Comparison of ENCODE assay signal across 13 cellular contexts in genomic region chr12:50619610-50619958, GRCh38.
DNase-seq lines count a peak whose midpoint lies in the region; ATAC-seq and TF ChIP-seq lines count a peak whose summit lies in the region.
"Had no signal": no experiment of that assay in that cellular context is flagged by ENCODE, and none has a peak within 500 bp of the region (broad histone marks: within the 10 kb centered on the region; RNA-seq: fewer than 3 reads in every experiment).

No MANE protein-coding gene starts in this region.

- H2AFZ ChIP-seq in hepatocyte, result no peak overlapping the region

- H3K4me1 Mint-ChIP-seq in activated CD4-positive, alpha-beta T cell treated with anti-CD3 and anti-CD28 coated beads for 36 hours, result peaks cover 59% of the 10 kb centered on the region

- no peak for TF ChIP-seq EP300 in suprapubic skin (IDR thresholded peaks at IDR 0.05)

- no peak overlapping the region for H3K4me3 Mint-ChIP-seq in activated CD4-positive, alpha-beta T cell treated with anti-CD3 and anti-CD28 coated beads for 36 hours
- H3K4me3 Mint-ChIP-seq: activated naive CD4-positive, alpha-beta T cell treated with anti-CD3 and anti-CD28 coated beads, Interleukin-2, amount 10 ng/mL, durations not matched to agents 7 days and 5 days; CD8-positive, alpha-beta memory T cell had no signal

- TF ChIP-seq POLR2A in suprapubic skin (IDR thresholded peaks at IDR 0.05) (no peak), spleen (IDR thresholded peaks at IDR 0.05) (no peak)

- no peaks in the 10 kb centered on the region for H3K27me3 Mint-ChIP-seq in activated CD4-positive, alpha-beta T cell treated with anti-CD3 and anti-CD28 coated beads for 36 hours
- H3K27me3 Mint-ChIP-seq: activated naive CD4-positive, alpha-beta T cell treated with anti-CD3 and anti-CD28 coated beads, Interleukin-2, amount 10 ng/mL, durations not matched to agents 7 days and 5 days; CD8-positive, alpha-beta memory T cell had no signal

- peak overlapping the region; percentile 54 for H3K4me2 ChIP-seq in hepatocyte

- 60% methylated on average over 2 of the region's 2 CpGs for WGBS in hepatocyte (ENCODE audit: low lambda C conversion rate, missing lambda C conversion rate)
- WGBS in suprapubic skin, result 75% methylated on average over 2 of the region's 2 CpGs
- 85 to 89% methylated on average over 2 of the region's 2 CpGs for WGBS in heart right ventricle, 2 donors
- WGBS in spleen, 5 donors, result 92 to 100% (median 97%) methylated on average over 2 of the region's 2 CpGs

- no peak for ATAC-seq in activated CD4-positive, alpha-beta T cell treated with anti-CD3 and anti-CD28 coated beads for 36 hours
- ATAC-seq in SK-N-SH treated with all-trans-retinoic acid at 6 μM for 48 hours (no peak), heart right ventricle (no peak), GM18861 (IDR thresholded peaks at IDR 0.05; ENCODE audit: unreplicated experiment) (no peak)

- H3K36me3 ChIP-seq in hepatocyte (replicated peaks; ENCODE audit: insufficient read depth, low read depth) (no peaks in the 10 kb centered on the region), suprapubic skin (no peaks in the 10 kb centered on the region), heart right ventricle (no peaks in the 10 kb centered on the region), spleen (no peaks in the 10 kb centered on the region)
- H3K36me3 ChIP-seq: thyroid gland had no signal

- peaks cover 47% of the 10 kb centered on the region for H3K4me1 ChIP-seq in hepatocyte (ENCODE audit: insufficient read depth)
- H3K4me1 ChIP-seq in suprapubic skin, result peaks cover 84% of the 10 kb centered on the region
- peaks cover 0 to 70% (median 55%) of the 10 kb centered on the region in 9 donors for H3K4me1 ChIP-seq in heart right ventricle
- peaks cover 8 to 85% (median 48%) of the 10 kb centered on the region in 6 donors for H3K4me1 ChIP-seq in spleen

- H4K20me1 ChIP-seq in hepatocyte (ENCODE audit: insufficient read depth, poor library complexity, severe bottlenecking), result peaks cover 3% of the 10 kb centered on the region

- H3K27ac ChIP-seq in hepatocyte (peak overlapping the region; percentile 92), suprapubic skin (peak overlapping the region; percentile 87), heart right ventricle (no peak overlapping the region), spleen (peak overlapping the region in 1 of 8 donors; percentile 27)

- intact Hi-C loops in activated CD4-positive, alpha-beta T cell treated with anti-CD3 and anti-CD28 coated beads for 36 hours (cut with DNase I, micrococcal nuclease), result no loop called here
- intact Hi-C loops in heart right ventricle (cut with DNase I) (no loop called here), spleen (cut with DNase I; ENCODE audit: low total_unique reads) (no loop called here)

- H3K9me2 ChIP-seq in hepatocyte (replicated peaks; ENCODE audit: insufficient read depth), result no peaks in the 10 kb centered on the region

- CTCF ChIA-PET in activated CD4-positive, alpha-beta T cell treated with anti-CD3 and anti-CD28 coated beads for 36 hours (lab: Charles Lee), result interaction anchor here (0.6 to 1.2 kb wide), 4 partner anchors 12 to 112 kb away, joined by 3 to 5 read pairs (median 4); no protein-coding TSS in a partner anchor

- no peak for TF ChIP-seq CTCF in hepatocyte (IDR thresholded peaks at IDR 0.05; ENCODE audit: poor library complexity)
- no peak for TF ChIP-seq CTCF in suprapubic skin (IDR thresholded peaks at IDR 0.05)
- no peak for TF ChIP-seq CTCF in heart right ventricle (IDR thresholded peaks at IDR 0.05)
- TF ChIP-seq CTCF in spleen (IDR thresholded peaks at IDR 0.05 in 8 of 11, conservative IDR thresholded peaks at IDR 0.05 in 3 of 11), result no peak

- peak overlapping the region; percentile 57 for H3K27ac Mint-ChIP-seq in activated CD4-positive, alpha-beta T cell treated with anti-CD3 and anti-CD28 coated beads for 36 hours
- H3K27ac Mint-ChIP-seq: activated naive CD4-positive, alpha-beta T cell treated with anti-CD3 and anti-CD28 coated beads, Interleukin-2, amount 10 ng/mL, durations not matched to agents 7 days and 5 days had no signal

- DNase-seq in activated CD4-positive, alpha-beta T cell treated with anti-CD3 and anti-CD28 coated beads for 36 hours, result no peak
- DNase-seq in activated CD4-positive, alpha-beta T cell treated with anti-CD3 and anti-CD28 coated beads, Interleukin-2, amount 50 U/mL, for 1 hour, result no peak
- DNase-seq in hepatocyte (ENCODE audit: low spot score), result no peak
- DNase-seq in suprapubic skin (ENCODE audit: low spot score in 2 of 2), result no peak
- DNase-seq in heart right ventricle, result no peak
- no peak for DNase-seq in spleen
- DNase-seq: activated naive CD4-positive, alpha-beta T cell treated with anti-CD3 and anti-CD28 coated beads, Interleukin-2, amount 10 ng/mL, durations not matched to agents 7 days and 5 days; caudate nucleus; CD8-positive, alpha-beta memory T cell; NCI-H345 had no signal

- POLR2A ChIA-PET in activated CD4-positive, alpha-beta T cell treated with anti-CD3 and anti-CD28 coated beads for 36 hours (lab: Charles Lee), result interaction anchor here (1.1 kb wide), 2 partner anchors 11 to 112 kb away, joined by 3 read pairs; no protein-coding TSS in a partner anchor

- H3K9me3 Mint-ChIP-seq in activated CD4-positive, alpha-beta T cell treated with anti-CD3 and anti-CD28 coated beads for 36 hours (ENCODE audit: low read depth), result no peaks in the 10 kb centered on the region
- H3K9me3 Mint-ChIP-seq: activated naive CD4-positive, alpha-beta T cell treated with anti-CD3 and anti-CD28 coated beads, Interleukin-2, amount 10 ng/mL, durations not matched to agents 7 days and 5 days; CD8-positive, alpha-beta memory T cell had no signal

- H3K27me3 ChIP-seq in hepatocyte (no peaks in the 10 kb centered on the region), suprapubic skin (no peaks in the 10 kb centered on the region), heart right ventricle (no peaks in the 10 kb centered on the region), spleen (replicated peaks in 1 of 7) (no peaks in the 10 kb centered on the region)
- H3K27me3 ChIP-seq: thyroid gland had no signal

- peaks cover 78% of the 10 kb centered on the region for H3K79me2 ChIP-seq in hepatocyte

- H3K9me3 ChIP-seq in hepatocyte (ENCODE audit: low read depth) (no peaks in the 10 kb centered on the region), suprapubic skin (no peaks in the 10 kb centered on the region), heart right ventricle (no peaks in the 10 kb centered on the region), spleen (no peaks in the 10 kb centered on the region)
- H3K9me3 ChIP-seq: thyroid gland had no signal

- H3K4me3 ChIP-seq in hepatocyte, result no peak overlapping the region
- no peak overlapping the region for H3K4me3 ChIP-seq in suprapubic skin
- no peak overlapping the region for H3K4me3 ChIP-seq in heart right ventricle
- H3K4me3 ChIP-seq in spleen, result no peak overlapping the region
- H3K4me3 ChIP-seq: thyroid gland had no signal

- peaks cover 4% of the 10 kb centered on the region for H3K36me3 Mint-ChIP-seq in activated CD4-positive, alpha-beta T cell treated with anti-CD3 and anti-CD28 coated beads for 36 hours (ENCODE audit: low read depth)
- H3K36me3 Mint-ChIP-seq: CD8-positive, alpha-beta memory T cell had no signal

TF ChIP-seq in SK-N-SH treated with all-trans-retinoic acid at 6 μM for 48 hours, 23 proteins besides CTCF, POLR2A, EP300 and RAD21:
- no peak for TF ChIP-seq SNAI2 (CRISPR knock-in tag; IDR thresholded peaks at IDR 0.05)
- 0 out of 2 replicates have a peak, but pooled peaks have one; percentile 1 for TF ChIP-seq ISL1 (CRISPR knock-in tag; IDR thresholded peaks at IDR 0.05)
- no peak for TF ChIP-seq OSR1 (CRISPR knock-in tag; IDR thresholded peaks at IDR 0.05)

Comparison
In these comparisons a context has a peak if more than half of its experiments do, and no peak if none do; other contexts are left out.
1. H3K27ac ChIP-seq: peak in hepatocyte (single experiment) and suprapubic skin (single experiment); none in heart right ventricle (0 of 10).